ENCODE assay signal across 10 cellular contexts in the genomic region with DNA sequence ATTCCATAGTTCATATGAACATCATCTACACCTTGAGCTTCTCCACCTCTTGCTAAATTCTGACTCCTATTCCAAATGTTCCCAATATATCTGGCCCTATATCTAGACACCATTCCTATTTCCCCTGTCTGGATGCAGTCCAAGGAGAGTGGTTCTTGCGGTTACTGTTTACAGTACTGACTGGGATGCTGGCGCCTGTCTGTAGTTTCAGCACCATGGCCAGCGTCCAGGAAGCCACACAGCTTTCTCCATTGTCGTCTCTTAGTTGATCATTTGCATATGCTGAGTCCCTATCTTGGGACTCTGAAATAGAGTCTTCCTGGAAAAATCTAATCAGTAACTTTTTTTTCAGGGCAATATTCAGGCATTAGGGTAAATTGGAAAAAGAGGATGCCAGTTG. TPM values are rescaled to one million over a fixed set of nuclear protein-coding genes. Genes with fewer than 3 reads are reported as not detected.
DNase-seq lines count a peak whose midpoint lies in the region; ATAC-seq and TF ChIP-seq lines count a peak whose summit lies in the region.
"Had no signal": no experiment of that assay in that cellular context is flagged by ENCODE, and none has a peak within 500 bp of the region (broad histone marks: within the 10 kb centered on the region; RNA-seq: fewer than 3 reads in every experiment).

No MANE protein-coding gene starts in this region.

- H3K27me3 Mint-ChIP-seq in activated naive CD8-positive, alpha-beta T cell treated with anti-CD3 and anti-CD28 coated beads for 36 hours = peaks cover 30% of the 10 kb centered on the region

- H3K27me3 ChIP-seq in heart left ventricle = peaks cover 0 to 47% (median 2%) of the 10 kb centered on the region in 9 donors
- no peaks in the 10 kb centered on the region for H3K27me3 ChIP-seq in right atrium auricular region

- H3K4me1 ChIP-seq in heart left ventricle = peaks cover 0 to 10% (median 0%) of the 10 kb centered on the region in 12 donors
- no peaks in the 10 kb centered on the region for H3K4me1 ChIP-seq in right atrium auricular region

- intact Hi-C loops in heart left ventricle (cut with DNase I) = no loop called here

- no peaks in the 10 kb centered on the region for H3K36me3 Mint-ChIP-seq in activated naive CD8-positive, alpha-beta T cell treated with anti-CD3 and anti-CD28 coated beads for 36 hours

- TF ChIP-seq POLR2A in heart left ventricle (IDR thresholded peaks at IDR 0.05) = no peak

- H3K36me3 ChIP-seq in heart left ventricle (no peaks in the 10 kb centered on the region), right atrium auricular region (no peaks in the 10 kb centered on the region)

- DNase-seq in heart left ventricle = peak in 4 of 5 donors; percentile 33 to 59 (median 43)
- DNase-seq in right atrium auricular region (ENCODE audit: low spot score) = no peak
- peak; percentile 79 for DNase-seq in RPMI8226
- peak; percentile 61 for DNase-seq in activated naive CD8-positive, alpha-beta T cell treated with anti-CD3 and anti-CD28 coated beads for 36 hours
- DNase-seq in kidney glomerular epithelial cell (lab: John Stamatoyannopoulos, UW) = peak; percentile 2
- DNase-seq in stimulated activated naive CD4-positive, alpha-beta T cell (lab: John Stamatoyannopoulos, UW) = peak in 5 of 6 experiments; percentile 2 to 48 (median 15)
- no peak for DNase-seq in epidermal melanocyte (ENCODE audit: insufficient read length, low spot score)
- no peak for DNase-seq in NCI-H82 treated with DMSO at 0.1 percent for 48 hours (lab: John Stamatoyannopoulos, UW; ENCODE audit: unreplicated experiment)

- H3K9me3 ChIP-seq in heart left ventricle (no peaks in the 10 kb centered on the region), right atrium auricular region (no peaks in the 10 kb centered on the region)

- TF ChIP-seq CTCF in heart left ventricle (IDR thresholded peaks at IDR 0.05) (no peak), right atrium auricular region (IDR thresholded peaks at IDR 0.05) (no peak)

- WGBS in heart left ventricle, 4 donors = 0 to 6% (median 3%) methylated on average over 4 of the region's 4 CpGs

- H3K4me1 Mint-ChIP-seq in activated naive CD8-positive, alpha-beta T cell treated with anti-CD3 and anti-CD28 coated beads for 36 hours = peaks cover 37% of the 10 kb centered on the region

- ATAC-seq in heart left ventricle = peak in 1 of 4 donors; percentile 51

- H3K27ac Mint-ChIP-seq in activated naive CD8-positive, alpha-beta T cell treated with anti-CD3 and anti-CD28 coated beads for 36 hours = no peak overlapping the region

- H3K27ac ChIP-seq in heart left ventricle (no peak overlapping the region), right atrium auricular region (no peak overlapping the region)
- H3K27ac ChIP-seq: C4-2B had no signal

- H3K4me3 ChIP-seq in heart left ventricle = no peak overlapping the region
- no peak overlapping the region for H3K4me3 ChIP-seq in right atrium auricular region

- no peak overlapping the region for H3K4me3 Mint-ChIP-seq in activated naive CD8-positive, alpha-beta T cell treated with anti-CD3 and anti-CD28 coated beads for 36 hours

- H3K9me3 Mint-ChIP-seq in activated naive CD8-positive, alpha-beta T cell treated with anti-CD3 and anti-CD28 coated beads for 36 hours = peaks cover 7% of the 10 kb centered on the region

RNA-seq across cellular contexts. Expression of a gene that starts 14.9 kb away (rescaled TPM):
- total RNA-seq in heart left ventricle = 1 to 10 TPM in 1 of 9 donors, not detected in 8; 2.4 TPM
- not detected for polyA plus RNA-seq in heart left ventricle
- total RNA-seq in right atrium auricular region = not detected
- 1 to 10 TPM; 1.8 to 2.4 TPM for total RNA-seq in activated naive CD8-positive, alpha-beta T cell treated with anti-CD3 and anti-CD28 coated beads for 36 hours

RNA-seq across cellular contexts. Expression of a gene that starts 44.4 kb away (rescaled TPM):
- total RNA-seq in heart left ventricle (10 to 100 TPM in 5 of 9 donors, 1 to 10 TPM in 4; 5.6 to 16.3 (median 11.4) TPM), right atrium auricular region (10 to 100 TPM; 11.4 to 15.2 TPM)
- 1 to 10 TPM; 7.1 to 8.7 TPM for polyA plus RNA-seq in heart left ventricle
- total RNA-seq in activated naive CD8-positive, alpha-beta T cell treated with anti-CD3 and anti-CD28 coated beads for 36 hours = under 1 TPM in 1 of 2 experiments, not detected in 1; 0.34 TPM

RNA-seq across cellular contexts. Expression of a gene that starts 53.9 kb away (rescaled TPM):
- total RNA-seq in heart left ventricle (1 to 10 TPM; 1.5 to 4.1 (median 2.4) TPM), right atrium auricular region (1 to 10 TPM; 2.1 to 4.9 TPM)
- 1 to 10 TPM; 1.4 to 2.1 TPM for polyA plus RNA-seq in heart left ventricle
- total RNA-seq in activated naive CD8-positive, alpha-beta T cell treated with anti-CD3 and anti-CD28 coated beads for 36 hours = 1 to 10 TPM; 4.3 to 4.9 TPM

RNA-seq across cellular contexts. Expression of a gene that starts 56.1 kb away (rescaled TPM):
- total RNA-seq in heart left ventricle = 1 to 10 TPM in 4 of 9 donors, under 1 TPM in 5; 0.31 to 8.9 (median 0.94) TPM
- under 1 TPM; 0.42 to 0.71 TPM for polyA plus RNA-seq in heart left ventricle
- total RNA-seq in right atrium auricular region = 1 to 10 TPM in 1 of 2 donors, not detected in 1; 1.8 TPM
- total RNA-seq in activated naive CD8-positive, alpha-beta T cell treated with anti-CD3 and anti-CD28 coated beads for 36 hours = not detected
- total RNA-seq: activated CD8-positive, alpha-beta memory T cell treated with anti-CD3 and anti-CD28 coated beads for 36 hours had no signal

Comparison
In these comparisons a context has a peak if more than half of its experiments do, and no peak if none do; other contexts are left out.
1. DNase-seq: peak in heart left ventricle (4 of 5), RPMI8226 (single experiment), activated naive CD8-positive, alpha-beta T cell treated with anti-CD3 and anti-CD28 coated beads for 36 hours (single experiment), kidney glomerular epithelial cell (single experiment) and stimulated activated naive CD4-positive, alpha-beta T cell (5 of 6); none in right atrium auricular region (single experiment), epidermal melanocyte (single experiment) and NCI-H82 treated with DMSO at 0.1 percent for 48 hours (single experiment).
2. RNA of a gene that starts 44.4 kb away (total RNA-seq): 11.4 to 15.2 TPM in right atrium auricular region and 5.6 to 16.3 TPM in heart left ventricle; 0.34 TPM in activated naive CD8-positive, alpha-beta T cell treated with anti-CD3 and anti-CD28 coated beads for 36 hours; every median in the first group is over 4 times any median in the second.